10 cellular contexts compared by ENCODE assay signal in the genomic region with DNA sequence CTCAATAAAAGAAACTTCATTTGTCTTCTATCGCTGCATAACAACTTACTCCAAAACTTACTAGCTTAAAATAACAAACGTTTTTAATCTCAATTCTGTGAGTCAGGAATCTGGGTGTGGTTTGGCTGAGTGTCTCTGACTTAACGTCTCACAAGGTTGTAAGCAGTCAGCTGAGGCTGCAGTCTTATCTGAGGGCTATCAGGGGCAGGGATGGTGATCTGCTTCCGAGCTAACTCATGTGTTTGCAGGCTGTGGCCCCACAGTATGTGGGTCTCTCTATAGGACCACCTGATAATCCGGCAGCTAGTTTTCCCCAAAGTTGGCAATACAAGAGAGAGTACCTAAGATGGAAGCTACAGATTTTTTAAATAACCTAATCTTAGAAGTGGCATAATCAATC.
DNase-seq lines count a peak whose midpoint lies in the region; ATAC-seq, FAIRE-seq and TF ChIP-seq lines count a peak whose summit lies in the region.
"Had no signal": no experiment of that assay in that cellular context is flagged by ENCODE, and none has a peak within 500 bp of the region (broad histone marks: within the 10 kb centered on the region; RNA-seq: fewer than 3 reads in every experiment).

No MANE protein-coding gene starts in this region.

- no peaks in the 10 kb centered on the region for H3K9me3 Mint-ChIP-seq in Calu3 (ENCODE audit: low read depth, unreplicated experiment)

- WGBS in esophagus squamous epithelium, 2 donors = 36 to 37% methylated on average over 4 to 5 of the region's 5 CpGs

- no peaks in the 10 kb centered on the region for H3K9me3 ChIP-seq in esophagus squamous epithelium

- no peaks in the 10 kb centered on the region for H3K27me3 Mint-ChIP-seq in Calu3 (ENCODE audit: unreplicated experiment)

- FAIRE-seq in RCC 7860 (lab: Jason Lieb, UNC) = peak; percentile 36
- FAIRE-seq in urothelium cell line (lab: Jason Lieb, UNC) = no peak
- FAIRE-seq: GM19239 had no signal

- ATAC-seq in GM18909 (IDR thresholded peaks at IDR 0.05; ENCODE audit: poor library complexity, unreplicated experiment) = no peak

- no TSS peak for BruUV-seq in Calu3 (replicated peaks; lab: Mats Ljungman, UMichigan)

- peaks cover 18 to 76% (median 26%) of the 10 kb centered on the region in 3 donors for H3K4me1 ChIP-seq in esophagus squamous epithelium

- H3K4me3 Mint-ChIP-seq in Calu3 (ENCODE audit: low read depth, unreplicated experiment) = no peak overlapping the region

- no peak overlapping the region for H3K4me3 ChIP-seq in esophagus squamous epithelium

- H3K27me3 ChIP-seq in esophagus squamous epithelium = no peaks in the 10 kb centered on the region

- no peaks in the 10 kb centered on the region for H3K36me3 ChIP-seq in esophagus squamous epithelium

- CTCF ChIA-PET in Calu3 (lab: Charles Lee) = interaction anchor here (0.6 to 1.6 kb wide), 3 partner anchors 8 to 94 kb away, joined by 3 to 4 read pairs (median 4); no protein-coding TSS in a partner anchor

- TF ChIP-seq POLR2A in esophagus squamous epithelium (IDR thresholded peaks at IDR 0.05) = no peak

- H3K27ac ChIP-seq in esophagus squamous epithelium = peak overlapping the region in 3 of 4 donors; percentile 65 to 81 (median 80)

- H3K27ac Mint-ChIP-seq in Calu3 (ENCODE audit: unreplicated experiment) = peak overlapping the region; percentile 34

- TF ChIP-seq CTCF in Calu3 (IDR thresholded peaks at IDR 0.05; ENCODE audit: unreplicated experiment) = no peak
- no peak for TF ChIP-seq CTCF in esophagus squamous epithelium (IDR thresholded peaks at IDR 0.05)

- H3K36me3 Mint-ChIP-seq in Calu3 (ENCODE audit: insufficient read depth, unreplicated experiment) = no peaks in the 10 kb centered on the region

- intact Hi-C loops in Calu3 (cut with micrococcal nuclease; ENCODE audit: unreplicated experiment) = no loop called here
- intact Hi-C loops in esophagus squamous epithelium (cut with DNase I) = loop anchor here (10.0 kb wide), 1 partner anchor 278 kb away; a partner anchor contains a TSS

- DNase-seq in Calu3 (no peak), RCC 7860 (ENCODE audit: low spot score) (peak; percentile 17), esophagus squamous epithelium (lab: John Stamatoyannopoulos, UW) (no peak), non-pigmented ciliary epithelial cell (ENCODE audit: low read depth) (peak; percentile 67), foreskin melanocyte (no peak), UCSD-AML1 (lab: John Stamatoyannopoulos, UW; ENCODE audit: unreplicated experiment) (no peak), urothelium cell line (ENCODE audit: low spot score) (no peak)
- DNase-seq: NCI-H187 had no signal

- peaks cover 31% of the 10 kb centered on the region for H3K4me1 Mint-ChIP-seq in Calu3 (ENCODE audit: low read depth, unreplicated experiment)

Comparison
In these comparisons a context has a peak if more than half of its experiments do, and no peak if none do; other contexts are left out.
1. DNase-seq: peak in RCC 7860 (single experiment) and non-pigmented ciliary epithelial cell (single experiment); none in Calu3 (single experiment), esophagus squamous epithelium (single experiment), foreskin melanocyte (single experiment), UCSD-AML1 (single experiment) and urothelium cell line (single experiment).